ENCODE assay signal across 8 cellular contexts in genomic region chr14:104814701-104815100, GRCh38. TPM values are rescaled to one million over a fixed set of nuclear protein-coding genes. Genes with fewer than 3 reads are reported as not detected.
DNase-seq lines count a peak whose midpoint lies in the region; ATAC-seq and TF ChIP-seq lines count a peak whose summit lies in the region.
"Not testable (repeated sequence)": the region's sequence is repeated elsewhere in the genome, so short reads cannot be mapped to it uniquely, and the experiment has no call there.

No MANE protein-coding gene starts in this region.

- not testable (repeated sequence) for H2BK120ac ChIP-seq in H9 (ENCODE audit: low read depth, low read length, poor library complexity, severe bottlenecking)

- not testable (repeated sequence) for H3K9me3 ChIP-seq in H9 (ENCODE audit: control insufficient read depth, low read depth, low read length); muscle layer of colon (ENCODE audit: low read length); skeletal muscle tissue (ENCODE audit: control insufficient read depth in 3 of 3, low read length in 3 of 3)

- not testable (repeated sequence) for H2AK5ac ChIP-seq in H9 (ENCODE audit: insufficient read length, low read length)

- H4K20me1 ChIP-seq in H9 (ENCODE audit: control insufficient read depth, insufficient read depth, insufficient read length): not testable (repeated sequence)

- ATAC-seq in activated T-cell treated with anti-CD3 and anti-CD28 coated beads, Interleukin-2, amount 50 U/mL, for 72 hours (replicated peaks in 1 of 2); central memory CD8-positive, alpha-beta T cell (replicated peaks; ENCODE audit: extremely low read depth, poor library complexity, severe bottlenecking): not testable (repeated sequence)

- peaks cover 0 to 10% (median 6%) of the 10 kb centered on the region in 3 experiments; a peak in 5 of 7 replicates for H3K36me3 Mint-ChIP-seq in H9 (ENCODE audit: insufficient read depth in 1 of 3, low read depth in 3 of 3)
- not testable (repeated sequence) for H3K36me3 Mint-ChIP-seq in activated T-cell treated with anti-CD3 and anti-CD28 coated beads, Interleukin-2, amount 50 U/mL, for 72 hours (ENCODE audit: insufficient read depth in 2 of 2); glutamatergic neuron (ENCODE audit: unreplicated experiment)
- peaks cover 12% of the 10 kb centered on the region for H3K36me3 Mint-ChIP-seq in central memory CD8-positive, alpha-beta T cell (ENCODE audit: insufficient read depth)

- H2BK12ac ChIP-seq in H9 (ENCODE audit: insufficient read length, low read depth, low read length): not testable (repeated sequence)

- H2BK5ac ChIP-seq in H9 (ENCODE audit: insufficient read length, low read length): not testable (repeated sequence)

- H3K14ac ChIP-seq in H9 (ENCODE audit: insufficient read depth, low read length): not testable (repeated sequence)

- H4K91ac ChIP-seq in H9 (ENCODE audit: insufficient read length, low read depth, low read length): not testable (repeated sequence)

- H4K8ac ChIP-seq in H9 (replicated peaks; ENCODE audit: insufficient read length, low read depth, low read length): not testable (repeated sequence)

- H2BK15ac ChIP-seq in H9 (ENCODE audit: low read depth, low read length): not testable (repeated sequence)

- not testable (repeated sequence) for H3K27ac Mint-ChIP-seq in H9; activated T-cell treated with anti-CD3 and anti-CD28 coated beads, Interleukin-2, amount 50 U/mL, for 72 hours
- peak overlapping the region; percentile 91 for H3K27ac Mint-ChIP-seq in central memory CD8-positive, alpha-beta T cell (ENCODE audit: low read depth)
- peak overlapping the region; percentile 85 for H3K27ac Mint-ChIP-seq in glutamatergic neuron (ENCODE audit: unreplicated experiment)

- H3K36me3 ChIP-seq in muscle layer of colon (ENCODE audit: insufficient read depth, low read length); skeletal muscle tissue (ENCODE audit: control insufficient read depth in 3 of 3, insufficient read depth in 3 of 3, low read length in 3 of 3): not testable (repeated sequence)

- H3K18ac ChIP-seq in H9 (ENCODE audit: insufficient read length, low read depth, low read length): not testable (repeated sequence)

- not testable (repeated sequence) for H3K23ac ChIP-seq in H9 (ENCODE audit: insufficient read length, low read depth, low read length)

- H3K27me3 Mint-ChIP-seq in H9 (ENCODE audit: low read depth); activated T-cell treated with anti-CD3 and anti-CD28 coated beads, Interleukin-2, amount 50 U/mL, for 72 hours (ENCODE audit: low read depth); central memory CD8-positive, alpha-beta T cell; glutamatergic neuron (ENCODE audit: unreplicated experiment): not testable (repeated sequence)

- WGBS in H9 (ENCODE audit: extremely low coverage, insufficient read length, low lambda C conversion rate): no CpG with 5 or more reads among the region's 15 CpGs

- H3K56ac ChIP-seq in H9 (ENCODE audit: insufficient read length, low read depth, low read length): not testable (repeated sequence)

- H3K4me1 ChIP-seq in H9 (ENCODE audit: insufficient read depth, low read length): not testable (repeated sequence)
- H3K4me1 ChIP-seq in muscle layer of colon (ENCODE audit: insufficient read depth, low read length): peaks cover 16% of the 10 kb centered on the region
- H3K4me1 ChIP-seq in skeletal muscle tissue (ENCODE audit: control insufficient read depth in 3 of 3, insufficient read depth in 3 of 3, low read length in 3 of 3): peaks cover 24 to 38% (median 25%) of the 10 kb centered on the region in 3 donors

- not testable (repeated sequence) for DNase-seq in AG04449 (ENCODE audit: low read depth, low spot score); H9; RWPE1 (ENCODE audit: low spot score); activated T-cell treated with anti-CD3 and anti-CD28 coated beads, Interleukin-2, amount 50 U/mL, for 72 hours; central memory CD8-positive, alpha-beta T cell (ENCODE audit: low spot score in 2 of 2); glutamatergic neuron

- peak overlapping the region; percentile 84 for H3K4me2 ChIP-seq in H9 (ENCODE audit: insufficient read depth, insufficient read length, low read length)

- peaks cover 5 to 10% of the 10 kb centered on the region in 2 experiments for H3K4me1 Mint-ChIP-seq in H9
- peaks cover 29% of the 10 kb centered on the region for H3K4me1 Mint-ChIP-seq in activated T-cell treated with anti-CD3 and anti-CD28 coated beads, Interleukin-2, amount 50 U/mL, for 72 hours (ENCODE audit: low read depth)
- H3K4me1 Mint-ChIP-seq in central memory CD8-positive, alpha-beta T cell: peaks cover 25% of the 10 kb centered on the region
- H3K4me1 Mint-ChIP-seq in glutamatergic neuron (ENCODE audit: low read depth, unreplicated experiment): not testable (repeated sequence)

- peak overlapping the region; percentile 89 for H3K4me3 ChIP-seq in AG04449 (ENCODE audit: low read depth, low read length)
- H3K4me3 ChIP-seq in muscle layer of colon (ENCODE audit: low read depth in 1 of 2, low read length in 2 of 2): peak overlapping the region in 1 of 2 donors; percentile 80
- peak overlapping the region in 2 of 3 donors; percentile 90 to 99 for H3K4me3 ChIP-seq in skeletal muscle tissue (ENCODE audit: low read length in 3 of 3)

- H3K23me2 ChIP-seq in H9 (ENCODE audit: insufficient read length, low read depth, low read length, poor library complexity, severe bottlenecking): peaks cover 15% of the 10 kb centered on the region

- POLR2A ChIA-PET in AG04449 (lab: Yijun Ruan, JAX); RWPE1 (lab: Yijun Ruan, JAX; ENCODE audit: low non-redundant PET): not testable (repeated sequence)

- not testable (repeated sequence) for H3K9ac ChIP-seq in H9 (ENCODE audit: extremely low read depth, insufficient read length, low read length); muscle layer of colon (ENCODE audit: low read length)
- peak overlapping the region in 2 of 3 donors; percentile 95 to 98 for H3K9ac ChIP-seq in skeletal muscle tissue (ENCODE audit: low read depth in 1 of 3, low read length in 3 of 3)

- TF ChIP-seq CTCF in AG04449 (IDR thresholded peaks at IDR 0.05; ENCODE audit: insufficient read depth, low read length, missing control alignments); H9 (conservative IDR thresholded peaks at IDR 0.05); RWPE1 (conservative IDR thresholded peaks at IDR 0.05; ENCODE audit: low read depth); glutamatergic neuron (IDR thresholded peaks at IDR 0.05; ENCODE audit: partially characterized antibody, unreplicated experiment): not testable (repeated sequence)

- H3K79me1 ChIP-seq in H9 (ENCODE audit: insufficient read depth, low read depth, low read length, poor library complexity, severe bottlenecking): not testable (repeated sequence)

- not testable (repeated sequence) for H3T11ph ChIP-seq in H9 (ENCODE audit: low read length)

- not testable (repeated sequence) for H3K79me2 ChIP-seq in H9 (ENCODE audit: insufficient read depth, low read length)

- H3K9me3 Mint-ChIP-seq in H9; activated T-cell treated with anti-CD3 and anti-CD28 coated beads, Interleukin-2, amount 50 U/mL, for 72 hours; central memory CD8-positive, alpha-beta T cell; glutamatergic neuron (ENCODE audit: unreplicated experiment): not testable (repeated sequence)

- not testable (repeated sequence) for H2AFZ ChIP-seq in H9 (ENCODE audit: low read length)

- CTCF ChIA-PET in AG04449 (lab: Yijun Ruan, JAX); RWPE1 (lab: Yijun Ruan, JAX): not testable (repeated sequence)

- not testable (repeated sequence) for H3K27me3 ChIP-seq in H9 (ENCODE audit: insufficient read depth, low read length); muscle layer of colon (ENCODE audit: control insufficient read depth in 1 of 2, insufficient read depth in 2 of 2, low read length in 2 of 2); skeletal muscle tissue (ENCODE audit: control insufficient read depth in 3 of 3, insufficient read depth in 3 of 3, low read length in 3 of 3)

- H3K4ac ChIP-seq in H9 (ENCODE audit: low read depth, low read length): not testable (repeated sequence)

- H3K4me3 Mint-ChIP-seq in H9 (peak overlapping the region; percentile 90 to 96), glutamatergic neuron (ENCODE audit: unreplicated experiment) (peak overlapping the region; percentile 87)
- peak overlapping the region; percentile 85 to 94 for H3K4me3 Mint-ChIP-seq in activated T-cell treated with anti-CD3 and anti-CD28 coated beads, Interleukin-2, amount 50 U/mL, for 72 hours
- peak overlapping the region; percentile 86 for H3K4me3 Mint-ChIP-seq in central memory CD8-positive, alpha-beta T cell

- H2BK20ac ChIP-seq in H9 (ENCODE audit: low read depth, low read length, poor library complexity, severe bottlenecking): not testable (repeated sequence)

- not testable (repeated sequence) for H4K5ac ChIP-seq in H9 (ENCODE audit: insufficient read length, low read depth, low read length)

- not testable (repeated sequence) for H3K27ac ChIP-seq in H9 (ENCODE audit: insufficient read length, low read depth, low read length)
- peak overlapping the region; percentile 90 for H3K27ac ChIP-seq in RWPE1
- peak overlapping the region; percentile 97 for H3K27ac ChIP-seq in muscle layer of colon (ENCODE audit: low read depth, low read length)
- peak overlapping the region; percentile 89 for H3K27ac ChIP-seq in skeletal muscle tissue (ENCODE audit: low read depth, low read length)

RNA-seq across cellular contexts. Expression of gene ZBTB42, which starts 13.8 kb away (rescaled TPM):
- total RNA-seq in H9 (2021) (5.9 and 6.1 TPM in 2 replicates), glutamatergic neuron (ENCODE audit: unreplicated experiment) (6.0 TPM), skeletal muscle tissue (3.7 TPM)
- 1 to 10 TPM; 2.5 to 3.0 TPM for total RNA-seq in activated T-cell treated with anti-CD3 and anti-CD28 coated beads, Interleukin-2, amount 50 U/mL, for 72 hours

RNA-seq across cellular contexts. Expression of gene AKT1, which starts 19.2 kb away (rescaled TPM):
- 95.1 and 101 TPM in 2 replicates for total RNA-seq in H9 (2021)
- total RNA-seq in activated T-cell treated with anti-CD3 and anti-CD28 coated beads, Interleukin-2, amount 50 U/mL, for 72 hours: 100 to 1,000 TPM in 1 of 2 donors, 10 to 100 TPM in 1; 98.0 to 113 TPM
- 300 TPM for total RNA-seq in glutamatergic neuron (ENCODE audit: unreplicated experiment)
- total RNA-seq in skeletal muscle tissue: 151 TPM

RNA-seq across cellular contexts. Expression of gene CEP170B, which starts 50.4 kb away (rescaled TPM):
- total RNA-seq in H9 (2021): 28.5 and 28.8 TPM in 2 replicates
- total RNA-seq in activated T-cell treated with anti-CD3 and anti-CD28 coated beads, Interleukin-2, amount 50 U/mL, for 72 hours: 1 to 10 TPM; 6.1 to 7.9 TPM
- 80.4 TPM for total RNA-seq in glutamatergic neuron (ENCODE audit: unreplicated experiment)
- 1.6 TPM for total RNA-seq in skeletal muscle tissue
